In the genomic region with DNA sequence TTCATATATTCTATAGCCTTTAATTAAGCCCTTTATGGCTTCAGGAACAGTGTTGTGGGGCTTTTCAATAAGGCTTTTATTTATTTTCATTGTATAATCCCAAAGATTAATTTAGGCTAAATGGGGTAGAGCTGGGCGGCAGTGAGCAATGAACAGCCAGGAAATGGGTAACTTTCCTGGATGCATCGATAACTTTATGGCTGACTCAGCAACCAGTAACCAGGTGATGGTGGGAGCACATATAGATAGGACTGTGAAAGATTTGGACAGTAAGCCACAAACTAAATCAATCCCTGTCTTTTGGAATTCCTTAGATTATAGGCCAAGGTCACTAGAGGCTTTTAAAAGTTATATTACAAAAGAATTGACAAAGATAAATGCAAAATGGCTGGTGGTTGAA, we compare ENCODE assay signal across 7 cellular contexts.
"Had no signal": no experiment of that assay in that cellular context is flagged by ENCODE, and none has a peak within 500 bp of the region (broad histone marks: within the 10 kb centered on the region; RNA-seq: fewer than 3 reads in every experiment).

No MANE protein-coding gene starts in this region.

- H3K27ac ChIP-seq: HL-60, KMS-11 had no signal

- H3K9ac ChIP-seq: KMS-11 had no signal

- FAIRE-seq: HTR-8/SVneo had no signal

- H3K4me2 ChIP-seq: KMS-11 had no signal

- DNase-seq: Karpas-422, Kasumi-1, KBM-7, KG1 had no signal
